Comparison of ENCODE assay signal across 9 cellular contexts in the genomic region with DNA sequence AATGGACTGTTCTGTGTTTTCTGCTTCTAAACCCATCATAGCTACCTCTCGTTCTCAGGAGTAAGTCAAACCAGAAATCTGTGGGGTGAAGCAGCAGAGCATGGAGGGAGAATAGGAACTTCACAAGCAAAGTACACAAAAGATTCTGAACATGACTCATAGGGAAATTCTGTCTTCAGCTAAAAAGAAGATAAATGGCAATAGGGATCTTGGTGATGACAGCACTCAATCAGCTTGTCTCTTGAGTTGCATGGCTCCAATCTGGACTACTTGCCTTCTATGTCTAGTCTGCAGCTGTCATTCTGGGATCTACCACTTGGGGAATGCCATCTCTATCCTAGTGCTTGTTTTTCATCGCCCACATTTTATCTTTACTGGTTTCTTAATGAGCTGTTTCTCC. TPM values are rescaled to one million over a fixed set of nuclear protein-coding genes. Genes with fewer than 3 reads are reported as not detected.
A peak's percentile ranks its signal among the peaks of the same experiment; 100 is the strongest.
DNase-seq lines count a peak whose midpoint lies in the region; ATAC-seq, FAIRE-seq and TF ChIP-seq lines count a peak whose summit lies in the region.
"Had no signal": no experiment of that assay in that cellular context is flagged by ENCODE, and none has a peak within 500 bp of the region (broad histone marks: within the 10 kb centered on the region; RNA-seq: fewer than 3 reads in every experiment).

No MANE protein-coding gene starts in this region.

- no peak overlapping the region for H3K4me2 ChIP-seq in HepG2 (ENCODE audit: low read depth, low read length)

- POLR2A ChIA-PET in HepG2 (lab: Yijun Ruan, JAX) = no interaction called here

- intact Hi-C loops in HepG2 (cut with micrococcal nuclease; ENCODE audit: unreplicated experiment) = no loop called here
- intact Hi-C loops in right lobe of liver (cut with DNase I) = no loop called here
- intact Hi-C loops in heart right ventricle (cut with DNase I) = no loop called here

- no peaks in the 10 kb centered on the region for H3K79me2 ChIP-seq in HepG2 (ENCODE audit: insufficient read depth, low read length)

- FAIRE-seq in HepG2 (lab: Jason Lieb, UNC) = no peak
- FAIRE-seq: G401.6 had no signal

- no peaks in the 10 kb centered on the region for H3K9me3 Mint-ChIP-seq in type B pancreatic cell

- H2AFZ ChIP-seq in HepG2 (ENCODE audit: low read length) = no peak overlapping the region

- TF ChIP-seq POLR2A in HepG2 (IDR thresholded peaks at IDR 0.05; ENCODE audit: insufficient read depth in 1 of 2, low read depth in 2 of 2, low read length in 2 of 2) (no peak), right lobe of liver (IDR thresholded peaks at IDR 0.05) (no peak)

- H3K4me1 Mint-ChIP-seq in type B pancreatic cell (ENCODE audit: unreplicated experiment) = no peaks in the 10 kb centered on the region

- H3K4me3 ChIP-seq in HepG2 (replicated peaks in 1 of 3; ENCODE audit: insufficient read depth in 1 of 3, low read depth in 2 of 3, low read length in 3 of 3) = no peak overlapping the region
- no peak overlapping the region for H3K4me3 ChIP-seq in right lobe of liver
- no peak overlapping the region for H3K4me3 ChIP-seq in WERI-Rb-1 (ENCODE audit: low read depth, low read length)
- no peak overlapping the region for H3K4me3 ChIP-seq in heart right ventricle

- no peaks in the 10 kb centered on the region for H3K27me3 Mint-ChIP-seq in type B pancreatic cell

- 52% methylated on average over 2 of the region's 2 CpGs for WGBS in HepG2 (ENCODE audit: low lambda C conversion rate)
- 95% methylated on average over 2 of the region's 2 CpGs for WGBS in right lobe of liver (ENCODE audit: insufficient coverage, low coverage, low lambda C conversion rate, missing lambda C conversion rate)
- 65 to 66% methylated on average over 2 of the region's 2 CpGs for WGBS in heart right ventricle, 2 donors

- ATAC-seq in HepG2 = peak; percentile 83
- no peak for ATAC-seq in right lobe of liver
- ATAC-seq in HG03025 (IDR thresholded peaks at IDR 0.05; ENCODE audit: low FRiP score, unreplicated experiment) = peak; percentile 50
- ATAC-seq in heart right ventricle = no peak

- no peak overlapping the region for H3K4me3 Mint-ChIP-seq in type B pancreatic cell

- TF ChIP-seq EP300 in HepG2 (IDR thresholded peaks at IDR 0.05; ENCODE audit: low read depth in 2 of 2, low read length in 2 of 2) (no peak), HepG2 (CRISPR knock-in tag; IDR thresholded peaks at IDR 0.05; ENCODE audit: borderline replicate concordance) (no peak)

- TF ChIP-seq CTCF in HepG2 (CRISPR knock-in tag; IDR thresholded peaks at IDR 0.05) (0 out of 2 replicates have a peak, but pooled peaks have one; percentile 4), right lobe of liver (IDR thresholded peaks at IDR 0.05) (peak in 1 of 4 donors; percentile 12), WERI-Rb-1 (IDR thresholded peaks at IDR 0.05; ENCODE audit: low read depth, low read length) (0 out of 2 replicates have a peak, but pooled peaks have one; percentile 19), type B pancreatic cell (conservative IDR thresholded peaks at IDR 0.05) (peak; percentile 49), heart right ventricle (IDR thresholded peaks at IDR 0.05) (no peak)

- in situ Hi-C loops in HepG2 (cut with HindIII; ENCODE audit: extremely low pct_ligation_motif_present, low pct_unique_long_range_greater_than_20kb) = no loop called here

- TF ChIP-seq RAD21 in HepG2 (CRISPR knock-in tag; IDR thresholded peaks at IDR 0.05) = no peak

- CTCF ChIA-PET in HepG2 (lab: Yijun Ruan, JAX; ENCODE audit: low intra/inter-chr PET ratio, low total read pairs) = no interaction called here

- H3K9ac ChIP-seq in HepG2 (ENCODE audit: insufficient read depth, low read depth, low read length) = no peak overlapping the region

- H4K20me1 ChIP-seq in HepG2 (ENCODE audit: insufficient read depth, low read length) = no peaks in the 10 kb centered on the region

- H3K27me3 ChIP-seq in HepG2 (ENCODE audit: control insufficient read depth in 1 of 2, insufficient read depth in 2 of 2, low read length in 2 of 2) (no peaks in the 10 kb centered on the region), right lobe of liver (no peaks in the 10 kb centered on the region), WERI-Rb-1 (ENCODE audit: insufficient read depth, low read depth, severe bottlenecking) (no peaks in the 10 kb centered on the region), heart right ventricle (no peaks in the 10 kb centered on the region)

- BruUV-seq in HepG2 (replicated peaks; lab: Mats Ljungman, UMichigan) = no TSS peak

- H3K9me3 ChIP-seq in HepG2 (ENCODE audit: low read length) (no peaks in the 10 kb centered on the region), right lobe of liver (no peaks in the 10 kb centered on the region), WERI-Rb-1 (ENCODE audit: severe bottlenecking) (no peaks in the 10 kb centered on the region), heart right ventricle (no peaks in the 10 kb centered on the region)

- H3K27ac Mint-ChIP-seq in type B pancreatic cell = no peak overlapping the region

- no peak for DNase-seq in HepG2 (ENCODE audit: low spot score)
- DNase-seq in right lobe of liver = no peak
- DNase-seq in WERI-Rb-1 = no peak
- no peak for DNase-seq in type B pancreatic cell (ENCODE audit: extremely low spot score, unreplicated experiment)
- no peak for DNase-seq in HUDEP-2 (lab: John Stamatoyannopoulos, UW; ENCODE audit: unreplicated experiment in 76 of 76)
- no peak for DNase-seq in NOMO-1 (lab: John Stamatoyannopoulos, UW; ENCODE audit: unreplicated experiment in 2 of 2)
- DNase-seq in heart right ventricle = no peak

- H3K36me3 Mint-ChIP-seq in type B pancreatic cell = no peaks in the 10 kb centered on the region

- H3K36me3 ChIP-seq in HepG2 (replicated peaks in 1 of 2; ENCODE audit: control insufficient read depth in 1 of 2, insufficient read depth in 2 of 2, low read length in 2 of 2) (no peaks in the 10 kb centered on the region), right lobe of liver (no peaks in the 10 kb centered on the region), WERI-Rb-1 (no peaks in the 10 kb centered on the region), heart right ventricle (no peaks in the 10 kb centered on the region)

- H3K27ac ChIP-seq in HepG2 (ENCODE audit: extremely low read length, insufficient read depth, low read length) = no peak overlapping the region
- H3K27ac ChIP-seq in right lobe of liver = no peak overlapping the region
- no peak overlapping the region for H3K27ac ChIP-seq in WERI-Rb-1
- H3K27ac ChIP-seq in heart right ventricle = no peak overlapping the region

- peaks cover 7% of the 10 kb centered on the region for H3K4me1 ChIP-seq in HepG2 (ENCODE audit: insufficient read depth, low read length)
- H3K4me1 ChIP-seq in right lobe of liver = no peaks in the 10 kb centered on the region
- peaks cover 0 to 5% (median 0%) of the 10 kb centered on the region in 9 donors for H3K4me1 ChIP-seq in heart right ventricle

TF ChIP-seq in HepG2, 621 proteins besides CTCF, POLR2A, EP300 and RAD21:
- TF ChIP-seq PHF21A (CRISPR knock-in tag; IDR thresholded peaks at IDR 0.05) = no peak

RNA-seq across cellular contexts. Expression of a gene that starts 13.5 kb away (rescaled TPM):
- total RNA-seq in HepG2 (2016; rRNA removed; fragmentation: Illumina TruSeq; extraction: Trizol) (not detected in 2 replicates), right lobe of liver (10 to 100 TPM in 4 of 6 experiments, 1 to 10 TPM in 2; 7.6 to 16.9 (median 11.1) TPM), type B pancreatic cell (ENCODE audit: low replicate concordance) (7.3 TPM in 2 replicates), heart right ventricle (1 to 10 TPM in 8 of 10 donors, under 1 TPM in 2; 0.37 to 4.7 (median 1.2) TPM)
- not detected in 2 replicates for total RNA-seq in HepG2 (2016; cell fraction: cytosol; rRNA removed; fragmentation: Illumina TruSeq; extraction: Trizol; ENCODE audit: low read depth)
- total RNA-seq in HepG2 (2016; cell fraction: insoluble cytoplasmic fraction; rRNA removed; fragmentation: Illumina TruSeq; extraction: Trizol) = 0.27 and 0.30 TPM in 2 replicates
- not detected in 2 replicates for total RNA-seq in HepG2 (2016; cell fraction: membrane; rRNA removed; fragmentation: Illumina TruSeq; extraction: Trizol)
- total RNA-seq in HepG2 (2016; cell fraction: nucleus; rRNA removed; fragmentation: Illumina TruSeq; extraction: Trizol) = not detected in 2 replicates
- polyA plus RNA-seq in HepG2 (2011; rRNA removed) (0.45 and 1.0 TPM in 2 replicates), heart right ventricle (1 to 10 TPM in 1 of 2 donors, under 1 TPM in 1; 0.49 to 1.5 TPM)
- 0.03 and 0.06 TPM in 2 replicates for polyA plus RNA-seq in HepG2 (2011; cell fraction: cytosol; rRNA removed)
- polyA plus RNA-seq in HepG2 (2011; cell fraction: nucleus; rRNA removed) = 0.63 and 1.2 TPM in 2 replicates
- polyA plus RNA-seq in HepG2 (2012) = 0.16 and 0.31 TPM in 2 replicates
- not detected in 2 replicates for polyA plus RNA-seq in HepG2 (2016; cell fraction: cytosol; fragmentation: Illumina TruSeq; extraction: Trizol; ENCODE audit: low read depth)
- not detected in 2 replicates for polyA plus RNA-seq in HepG2 (2016; cell fraction: insoluble cytoplasmic fraction; fragmentation: Illumina TruSeq; extraction: Trizol; ENCODE audit: low read depth)
- polyA plus RNA-seq in HepG2 (2016; cell fraction: membrane; fragmentation: Illumina TruSeq; extraction: Trizol; ENCODE audit: low read depth) = not detected in 2 replicates
- 0.12 TPM in 1 of 2 replicates, not detected in the other for polyA plus RNA-seq in HepG2 (2016; cell fraction: nucleus; fragmentation: Illumina TruSeq; extraction: Trizol; ENCODE audit: insufficient read depth, low read depth)
- 0.51 TPM in 1 of 2 replicates, not detected in the other for polyA minus RNA-seq in HepG2 (2011; rRNA and poly(A)+ RNA removed; ENCODE audit: low replicate concordance)
- polyA minus RNA-seq in HepG2 (2011; cell fraction: cytosol; rRNA and poly(A)+ RNA removed) = not detected in 2 replicates
- 1.5 and 3.5 TPM in 2 replicates for polyA minus RNA-seq in HepG2 (2011; cell fraction: nucleus; rRNA and poly(A)+ RNA removed)

Comparison
In these comparisons a context has a peak if more than half of its experiments do, and no peak if none do; other contexts are left out.
1. ATAC-seq: peak in HepG2 (single experiment) and HG03025 (single experiment); none in right lobe of liver (0 of 4) and heart right ventricle (0 of 8).
2. CTCF ChIP-seq: peak in HepG2 (single experiment), WERI-Rb-1 (single experiment) and type B pancreatic cell (single experiment); none in heart right ventricle (0 of 9).